ENCODE assay signal across 23 cellular contexts in the genomic region with DNA sequence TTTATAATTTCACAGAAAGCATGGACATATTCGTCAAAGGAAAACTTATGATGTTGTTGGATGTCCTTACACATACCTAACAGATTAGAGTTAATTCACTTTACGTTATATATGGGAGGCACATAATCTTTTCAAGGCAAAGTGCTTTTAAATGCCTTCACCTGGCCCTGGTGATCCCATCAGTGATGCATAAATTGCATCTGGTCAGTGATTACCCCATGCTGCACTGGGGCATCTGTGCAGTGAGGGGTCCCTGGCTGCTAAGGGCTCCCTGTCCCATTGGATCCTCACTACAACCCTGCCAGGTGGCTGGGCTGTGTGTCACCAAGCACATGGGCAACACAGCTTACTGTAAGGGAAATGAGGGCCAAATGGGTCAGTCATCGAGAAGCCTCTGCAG.
"Had no signal": no experiment of that assay in that cellular context is flagged by ENCODE, and none has a peak within 500 bp of the region (broad histone marks: within the 10 kb centered on the region; RNA-seq: fewer than 3 reads in every experiment).

No MANE protein-coding gene starts in this region.

- H3K36me3 Mint-ChIP-seq: activated naive CD4-positive, alpha-beta T cell treated with anti-CD3 and anti-CD28 coated beads, Interleukin-2, amount 10 ng/mL, durations not matched to agents 7 days and 5 days had no signal

- H3K27ac Mint-ChIP-seq: activated naive CD4-positive, alpha-beta T cell treated with anti-CD3 and anti-CD28 coated beads, Interleukin-2, amount 10 ng/mL, durations not matched to agents 7 days and 5 days; dendritic cell treated with granulocyte-macrophage colony-stimulating factor and Interleukin-4, amounts not matched to agents 40 ng/mL and 50 ng/mL, for 4 days; stimulated activated naive CD8-positive, alpha-beta T cell treated with anti-CD3 and anti-CD28 coated beads, Interleukin-15, Interleukin-2, amounts not matched to agents 100 ng/mL and 50 ng/mL, for 24 hours; T-helper 1 cell treated with Interleukin-12 subunit alpha and Interleukin-12 subunit beta and Interleukin-4 antibody, amounts not matched to agents 30 μg/mL and 1 μg/mL, for 36 hours; WTC11 had no signal

- H3K4me3 Mint-ChIP-seq: activated naive CD4-positive, alpha-beta T cell treated with anti-CD3 and anti-CD28 coated beads, Interleukin-2, amount 10 ng/mL, durations not matched to agents 7 days and 5 days; dendritic cell treated with granulocyte-macrophage colony-stimulating factor and Interleukin-4, amounts not matched to agents 40 ng/mL and 50 ng/mL, for 4 days; stimulated activated naive CD8-positive, alpha-beta T cell treated with anti-CD3 and anti-CD28 coated beads, Interleukin-15, Interleukin-2, amounts not matched to agents 100 ng/mL and 50 ng/mL, for 24 hours; T-helper 1 cell treated with Interleukin-12 subunit alpha and Interleukin-12 subunit beta and Interleukin-4 antibody, amounts not matched to agents 30 μg/mL and 1 μg/mL, for 36 hours; WTC11 had no signal

- H3K27ac ChIP-seq: cardiac muscle cell, foreskin keratinocyte, lower lobe of right lung, ovary, psoas muscle, tibial artery had no signal

- H3K4me1 ChIP-seq: foreskin keratinocyte, lower lobe of right lung, psoas muscle, tibial artery had no signal

- H3K9me3 ChIP-seq: lower lobe of right lung, mucosa of descending colon, ovary, psoas muscle, tibial artery, uterus had no signal

- H3K4me1 Mint-ChIP-seq: activated naive CD4-positive, alpha-beta T cell treated with anti-CD3 and anti-CD28 coated beads, Interleukin-2, amount 10 ng/mL, durations not matched to agents 7 days and 5 days had no signal

- H3K9me3 Mint-ChIP-seq: activated naive CD4-positive, alpha-beta T cell treated with anti-CD3 and anti-CD28 coated beads, Interleukin-2, amount 10 ng/mL, durations not matched to agents 7 days and 5 days; dendritic cell treated with granulocyte-macrophage colony-stimulating factor and Interleukin-4, amounts not matched to agents 40 ng/mL and 50 ng/mL, for 4 days; T-helper 1 cell treated with Interleukin-12 subunit alpha and Interleukin-12 subunit beta and Interleukin-4 antibody, amounts not matched to agents 30 μg/mL and 1 μg/mL, for 36 hours had no signal

- DNase-seq: activated CD4-positive, alpha-beta T cell treated with anti-CD3 and anti-CD28 coated beads, Interleukin-2, amount 50 U/mL, for 48 hours; activated effector memory CD4-positive, alpha-beta T cell treated with anti-CD3 and anti-CD28 coated beads, Interleukin-2, amount 50 U/mL, for 16 hours; activated naive CD4-positive, alpha-beta T cell treated with anti-CD3 and anti-CD28 coated beads, Interleukin-2, amount 10 ng/mL, durations not matched to agents 7 days and 5 days; effector CD8-positive, alpha-beta T cell; erythroblast; foreskin keratinocyte; kidney; lower lobe of right lung; mesendoderm; mucosa of descending colon; psoas muscle; right cardiac atrium; stimulated activated CD4-positive, alpha-beta T cell treated with anti-CD3 and anti-CD28 coated beads, Interleukin-12 subunit alpha, Interleukin-12 subunit beta, amount 100 ng/mL, for 4 hours; substantia nigra; T1000; tibial artery; uterus had no signal

- H3K36me3 ChIP-seq: cardiac muscle cell, lower lobe of right lung, ovary, tibial artery, uterus had no signal

- H3K27me3 ChIP-seq: cardiac muscle cell, foreskin keratinocyte, ovary, uterus had no signal

- H3K4me3 ChIP-seq: cardiac muscle cell, lower lobe of right lung, mucosa of descending colon, ovary, psoas muscle, tibial artery, uterus had no signal
